21 cellular contexts compared by ENCODE assay signal in genomic region chr3:4464579-4464978, GRCh38.
"Had no signal": no experiment of that assay in that cellular context is flagged by ENCODE, and none has a peak within 500 bp of the region (broad histone marks: within the 10 kb centered on the region; RNA-seq: fewer than 3 reads in every experiment).

No MANE protein-coding gene starts in this region.

- H3K4me3 Mint-ChIP-seq: memory B cell had no signal

- H3K4me3 ChIP-seq: left ventricle myocardium inferior, mucosa of descending colon, sigmoid colon, spleen, stomach, testis had no signal

- H3K9me3 ChIP-seq: left ventricle myocardium inferior, mucosa of descending colon, sigmoid colon, spleen, stomach, testis had no signal

- DNase-seq: activated CD4-positive, alpha-beta T cell treated with anti-CD3 and anti-CD28 coated beads, Interleukin-2, amount 50 U/mL, for 4 hours; activated CD4-positive, CD25-positive, alpha-beta regulatory T cell treated with anti-CD3 and anti-CD28 coated beads, Interleukin-2, amount 50 U/mL, for 72 hours; activated gamma-delta T cell; anterior cingulate cortex; cerebellar nuclear complex; effector CD8-positive, alpha-beta T cell; foreskin fibroblast; hippocampal formation; kidney; left ventricle myocardium inferior; mucosa of descending colon; naive thymus-derived CD4-positive, alpha-beta T cell; sigmoid colon; spleen; stomach; T-cell; T1000; testis had no signal

- H3K9me3 Mint-ChIP-seq: memory B cell; naive thymus-derived CD4-positive, alpha-beta T cell; T-cell had no signal

- FAIRE-seq: endothelial cell of umbilical vein, kidney, urothelium cell line had no signal

- H3K27ac Mint-ChIP-seq: T-cell had no signal

- H3K4me1 ChIP-seq: testis had no signal

- H3K36me3 Mint-ChIP-seq: memory B cell; naive thymus-derived CD4-positive, alpha-beta T cell; T-cell had no signal

- ATAC-seq: mucosa of descending colon; naive thymus-derived CD4-positive, alpha-beta T cell; T-cell had no signal

- H3K27me3 Mint-ChIP-seq: memory B cell; naive thymus-derived CD4-positive, alpha-beta T cell; T-cell had no signal

- H3K27me3 ChIP-seq: sigmoid colon, spleen, stomach, testis had no signal

- H3K27ac ChIP-seq: left ventricle myocardium inferior, sigmoid colon, spleen, stomach, testis had no signal

- H3K36me3 ChIP-seq: left ventricle myocardium inferior, sigmoid colon, spleen, stomach had no signal
